In genomic region chr16:69820926-69821541, GRCh38 we compare ENCODE assay signal across 15 cellular contexts. TPM values are rescaled to one million over a fixed set of nuclear protein-coding genes. Genes with fewer than 3 reads are reported as not detected.
A peak's percentile ranks its signal among the peaks of the same experiment; 100 is the strongest.
DNase-seq lines count a peak whose midpoint lies in the region; FAIRE-seq and TF ChIP-seq lines count a peak whose summit lies in the region.
"Had no signal": no experiment of that assay in that cellular context is flagged by ENCODE, and none has a peak within 500 bp of the region (broad histone marks: within the 10 kb centered on the region; RNA-seq: fewer than 3 reads in every experiment).

No MANE protein-coding gene starts in this region.

- H2AFZ ChIP-seq in astrocyte (ENCODE audit: low read depth, low read length), result no peak overlapping the region

- CTCF ChIA-PET in activated CD4-positive, alpha-beta memory T cell treated with anti-CD3 and anti-CD28 coated beads, Interleukin-2, amount 10 ng/mL, durations not matched to agents 7 days and 5 days (lab: Charles Lee), result interaction anchor here (0.6 kb wide), 1 partner anchor 95 kb away, joined by 3 read pairs; no protein-coding TSS in a partner anchor

- H3K4me1 Mint-ChIP-seq in astrocyte (ENCODE audit: low read depth, unreplicated experiment), result peaks cover 8% of the 10 kb centered on the region
- H3K4me1 Mint-ChIP-seq in activated CD4-positive, alpha-beta memory T cell treated with anti-CD3 and anti-CD28 coated beads, Interleukin-2, amount 10 ng/mL, durations not matched to agents 7 days and 5 days, result peaks cover 3% of the 10 kb centered on the region

- H3K79me2 ChIP-seq in astrocyte (ENCODE audit: insufficient read depth, low read length), result no peaks in the 10 kb centered on the region

- H3K27ac Mint-ChIP-seq in astrocyte (ENCODE audit: unreplicated experiment), result no peak overlapping the region
- no peak overlapping the region for H3K27ac Mint-ChIP-seq in activated CD4-positive, alpha-beta memory T cell treated with anti-CD3 and anti-CD28 coated beads, Interleukin-2, amount 10 ng/mL, durations not matched to agents 7 days and 5 days
- H3K27ac Mint-ChIP-seq: activated T-helper 2 cell treated with anti-CD3 and anti-CD28 coated beads, Interferon-gamma antibody, Interleukin-2, Interleukin-4, amounts not matched to agents 10 μg/mL and 5 μg/mL and 100 μg/mL, durations not matched to agents 14 hours and 24 hours and 36 hours had no signal

- H3K9me3 ChIP-seq in astrocyte (ENCODE audit: insufficient read depth, low read depth, low read length) (no peaks in the 10 kb centered on the region), stomach (no peaks in the 10 kb centered on the region)
- H3K9me3 ChIP-seq: HAP-1 had no signal

- intact Hi-C loops in stomach (cut with DNase I; ENCODE audit: low total_unique reads), result no loop called here

- no peaks in the 10 kb centered on the region for H3K27me3 ChIP-seq in astrocyte (ENCODE audit: insufficient read depth, low read length)
- no peaks in the 10 kb centered on the region for H3K27me3 ChIP-seq in stomach

- POLR2A ChIA-PET in activated CD4-positive, alpha-beta memory T cell treated with anti-CD3 and anti-CD28 coated beads, Interleukin-2, amount 10 ng/mL, durations not matched to agents 7 days and 5 days (lab: Charles Lee), result no interaction called here

- peak overlapping the region; percentile 57 for H3K4me2 ChIP-seq in astrocyte (ENCODE audit: low read length)

- no peaks in the 10 kb centered on the region for H3K36me3 ChIP-seq in astrocyte (ENCODE audit: insufficient read depth, low read length)
- peaks cover 4 to 23% (median 18%) of the 10 kb centered on the region in 4 donors for H3K36me3 ChIP-seq in stomach
- H3K36me3 ChIP-seq: HAP-1 had no signal

- no peaks in the 10 kb centered on the region for H4K20me1 ChIP-seq in astrocyte (ENCODE audit: insufficient read depth, low read length)

- no peak for FAIRE-seq in astrocyte (lab: Jason Lieb, UNC)
- FAIRE-seq: kidney, small intestine, TTC549 had no signal

- peaks cover 8% of the 10 kb centered on the region for H3K4me1 ChIP-seq in astrocyte (ENCODE audit: insufficient read depth, low read length)
- peaks cover 14 to 58% (median 27%) of the 10 kb centered on the region in 4 donors for H3K4me1 ChIP-seq in stomach
- H3K4me1 ChIP-seq: HAP-1 had no signal

- no peak overlapping the region for H3K4me3 Mint-ChIP-seq in astrocyte (ENCODE audit: unreplicated experiment)
- H3K4me3 Mint-ChIP-seq in activated CD4-positive, alpha-beta memory T cell treated with anti-CD3 and anti-CD28 coated beads, Interleukin-2, amount 10 ng/mL, durations not matched to agents 7 days and 5 days, result no peak overlapping the region

- no peak for TF ChIP-seq CTCF in astrocyte (IDR thresholded peaks at IDR 0.05; ENCODE audit: insufficient read depth, low read depth, low read length)
- no peak for TF ChIP-seq CTCF in stomach (IDR thresholded peaks at IDR 0.05)

- no peak overlapping the region for H3K4me3 ChIP-seq in astrocyte (ENCODE audit: insufficient read depth, low read depth, low read length)
- H3K4me3 ChIP-seq in stomach, result peak overlapping the region in 2 of 4 donors; percentile 13 to 14
- H3K4me3 ChIP-seq: HAP-1 had no signal

- TF ChIP-seq POLR2A in stomach (IDR thresholded peaks at IDR 0.05), result no peak

- H3K27me3 Mint-ChIP-seq in astrocyte (ENCODE audit: low read depth, unreplicated experiment), result no peaks in the 10 kb centered on the region
- no peaks in the 10 kb centered on the region for H3K27me3 Mint-ChIP-seq in activated CD4-positive, alpha-beta memory T cell treated with anti-CD3 and anti-CD28 coated beads, Interleukin-2, amount 10 ng/mL, durations not matched to agents 7 days and 5 days

- no peak overlapping the region for H3K9ac ChIP-seq in astrocyte (ENCODE audit: low read length)

- no peak overlapping the region for H3K27ac ChIP-seq in astrocyte (ENCODE audit: low read depth, low read length)
- H3K27ac ChIP-seq in stomach, result peak overlapping the region; percentile 62 to 74 (median 71)

- 29 to 48% (median 46%) methylated on average over 15 of the region's 15 CpGs for WGBS in stomach, 5 donors

- DNase-seq in GM04504 (ENCODE audit: low read depth), result peak; percentile 44
- DNase-seq in astrocyte (ENCODE audit: low read depth), result peak; percentile 40
- DNase-seq in hippocampal formation (lab: John Stamatoyannopoulos, UW), result peak; percentile 30 to 52
- peak; percentile 51 for DNase-seq in stomach
- no peak for DNase-seq in activated CD4-positive, alpha-beta memory T cell treated with anti-CD3 and anti-CD28 coated beads, Interleukin-2, amount 10 ng/mL, durations not matched to agents 7 days and 5 days
- no peak for DNase-seq in NCI-H226
- DNase-seq in stimulated activated CD4-positive, alpha-beta T cell treated with anti-CD3 and anti-CD28 coated beads, Interleukin-15, amount 100 ng/mL, for 24 hours, result no peak
- DNase-seq in activated T-cell treated with anti-CD3 and anti-CD28 coated beads, Interleukin-2, amount 50 U/mL, for 48 hours, result no peak
- DNase-seq: DMS79, kidney, NCI-H1105, small intestine had no signal

- H3K9me3 Mint-ChIP-seq in astrocyte (ENCODE audit: unreplicated experiment), result no peaks in the 10 kb centered on the region
- H3K9me3 Mint-ChIP-seq in activated CD4-positive, alpha-beta memory T cell treated with anti-CD3 and anti-CD28 coated beads, Interleukin-2, amount 10 ng/mL, durations not matched to agents 7 days and 5 days, result no peaks in the 10 kb centered on the region

- H3K36me3 Mint-ChIP-seq in astrocyte (ENCODE audit: low read depth, unreplicated experiment), result peaks cover 5% of the 10 kb centered on the region
- H3K36me3 Mint-ChIP-seq in activated CD4-positive, alpha-beta memory T cell treated with anti-CD3 and anti-CD28 coated beads, Interleukin-2, amount 10 ng/mL, durations not matched to agents 7 days and 5 days (ENCODE audit: low read depth), result peaks cover 27% of the 10 kb centered on the region

- no peak for TF ChIP-seq EP300 in stomach (IDR thresholded peaks at IDR 0.05)

RNA-seq across cellular contexts. Expression of gene WWP2, which starts 58.9 kb away (rescaled TPM):
- total RNA-seq in astrocyte (26.4 and 28.7 TPM in 2 replicates), stomach (100 to 1,000 TPM in 1 of 5 donors, 10 to 100 TPM in 4; 34.4 to 442 (median 62.5) TPM)
- polyA plus RNA-seq in stomach, result 10 to 100 TPM; 16.0 to 28.9 (median 20.5) TPM
- 10 to 100 TPM; 59.4 to 61.6 TPM for total RNA-seq in activated CD4-positive, alpha-beta memory T cell treated with anti-CD3 and anti-CD28 coated beads, Interleukin-2, amount 10 ng/mL, durations not matched to agents 7 days and 5 days

Comparison
In these comparisons a context has a peak if more than half of its experiments do, and no peak if none do; other contexts are left out.
1. DNase-seq: peak in GM04504 (single experiment), astrocyte (single experiment), hippocampal formation (2 of 2) and stomach (single experiment); none in activated CD4-positive, alpha-beta memory T cell treated with anti-CD3 and anti-CD28 coated beads, Interleukin-2, amount 10 ng/mL, durations not matched to agents 7 days and 5 days (single experiment), NCI-H226 (single experiment), stimulated activated CD4-positive, alpha-beta T cell treated with anti-CD3 and anti-CD28 coated beads, Interleukin-15, amount 100 ng/mL, for 24 hours (single experiment) and activated T-cell treated with anti-CD3 and anti-CD28 coated beads, Interleukin-2, amount 50 U/mL, for 48 hours (0 of 2).